Comparison of ENCODE assay signal across 8 cellular contexts in the genomic region with DNA sequence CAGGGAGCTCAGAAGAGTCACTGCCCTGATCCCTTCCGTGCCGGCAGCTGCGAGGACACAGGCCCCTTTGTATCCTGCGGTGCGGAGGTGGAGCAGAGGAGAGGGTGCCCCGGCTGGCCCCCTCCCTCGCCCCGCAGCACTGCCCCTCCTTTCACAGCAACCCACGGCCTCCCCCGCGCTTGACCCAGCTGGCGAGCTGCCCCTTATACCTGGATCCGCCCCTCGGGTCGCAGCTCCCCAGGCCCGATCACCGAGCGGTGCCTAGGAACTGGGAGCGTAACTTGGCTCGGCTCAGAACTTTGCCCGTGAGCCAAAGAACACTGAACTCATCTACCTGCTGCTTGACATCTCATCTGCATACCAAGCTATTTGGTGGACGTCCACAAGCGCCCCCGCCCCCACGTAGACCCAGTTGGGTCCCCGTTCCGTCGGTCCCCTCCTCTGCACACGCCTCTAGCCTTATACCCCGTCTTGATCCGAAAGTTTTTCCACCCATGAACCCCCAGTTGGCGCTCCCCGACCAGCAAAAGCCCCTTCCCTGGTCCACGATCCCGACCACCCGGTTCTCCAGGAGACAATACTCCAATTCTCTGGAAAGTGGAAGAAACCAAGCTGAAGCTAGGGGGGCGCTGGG. TPM values are rescaled to one million over a fixed set of nuclear protein-coding genes. Genes with fewer than 3 reads are reported as not detected.
DNase-seq lines count a peak whose midpoint lies in the region; ATAC-seq and TF ChIP-seq lines count a peak whose summit lies in the region.

No MANE protein-coding gene starts in this region.

- H3K36me3 ChIP-seq in BE2C = peaks cover 11% of the 10 kb centered on the region; the same call in 1 of the 2 replicates

- H3K4me1 ChIP-seq in BE2C = no peaks in the 10 kb centered on the region; the same call in 1 of the 2 replicates

- TF ChIP-seq CTCF in BE2C (IDR thresholded peaks at IDR 0.05; ENCODE audit: low read depth, low read length) (no peak), cardiac fibroblast (IDR thresholded peaks at IDR 0.05; ENCODE audit: low read depth, low read length) (no peak)

- H3K27me3 ChIP-seq in BE2C = no peaks in the 10 kb centered on the region

- no peaks in the 10 kb centered on the region for H3K9me3 ChIP-seq in BE2C

- peak; percentile 22 for ATAC-seq in GM18868 (IDR thresholded peaks at IDR 0.05; ENCODE audit: unreplicated experiment)
- ATAC-seq in HG03108 (IDR thresholded peaks at IDR 0.05; ENCODE audit: unreplicated experiment) = peak; percentile 11

- peak overlapping the region; percentile 80 for H3K4me3 ChIP-seq in BE2C (ENCODE audit: low read depth, low read length)
- H3K4me3 ChIP-seq in cardiac fibroblast (replicated peaks in 1 of 2; ENCODE audit: low read depth in 2 of 2, low read length in 2 of 2) = peak overlapping the region; percentile 88 to 94

- no peak for DNase-seq in BE2C
- DNase-seq in T follicular helper cell (ENCODE audit: low read depth) = peak; percentile 6
- no peak for DNase-seq in cardiac fibroblast (ENCODE audit: low read depth in 2 of 2)
- peak; percentile 20 for DNase-seq in iris pigment epithelial cell (ENCODE audit: low read depth)
- DNase-seq in stimulated activated CD4-positive, alpha-beta T cell treated with anti-CD3 and anti-CD28 coated beads, Interleukin-15, amount 100 ng/mL, for 24 hours = peak; percentile 46
- DNase-seq in GOT3 (lab: John Stamatoyannopoulos, UW) = no peak

RNA-seq across cellular contexts. Expression of a gene that starts 0.7 kb away (rescaled TPM):
- polyA plus RNA-seq in BE2C (2012; ENCODE audit: insufficient read depth, insufficient read length, low read depth) = 52.2 TPM

RNA-seq across cellular contexts. Expression of a gene that starts 12.2 kb away (rescaled TPM):
- 92.8 TPM for polyA plus RNA-seq in BE2C (2012; ENCODE audit: insufficient read depth, insufficient read length, low read depth)

RNA-seq across cellular contexts. Expression of a gene that starts 12.6 kb away (rescaled TPM):
- 132 TPM for polyA plus RNA-seq in BE2C (2012; ENCODE audit: insufficient read depth, insufficient read length, low read depth)

RNA-seq across cellular contexts. Expression of a gene that starts 12.7 kb away (rescaled TPM):
- polyA plus RNA-seq in BE2C (2012; ENCODE audit: insufficient read depth, insufficient read length, low read depth) = not detected

Comparison
In these comparisons a context has a peak if more than half of its experiments do, and no peak if none do; other contexts are left out.
1. DNase-seq: peak in T follicular helper cell (single experiment), iris pigment epithelial cell (single experiment) and stimulated activated CD4-positive, alpha-beta T cell treated with anti-CD3 and anti-CD28 coated beads, Interleukin-15, amount 100 ng/mL, for 24 hours (single experiment); none in BE2C (single experiment), cardiac fibroblast (0 of 2) and GOT3 (single experiment).